ENCODE assay signal across 23 cellular contexts in the genomic region with DNA sequence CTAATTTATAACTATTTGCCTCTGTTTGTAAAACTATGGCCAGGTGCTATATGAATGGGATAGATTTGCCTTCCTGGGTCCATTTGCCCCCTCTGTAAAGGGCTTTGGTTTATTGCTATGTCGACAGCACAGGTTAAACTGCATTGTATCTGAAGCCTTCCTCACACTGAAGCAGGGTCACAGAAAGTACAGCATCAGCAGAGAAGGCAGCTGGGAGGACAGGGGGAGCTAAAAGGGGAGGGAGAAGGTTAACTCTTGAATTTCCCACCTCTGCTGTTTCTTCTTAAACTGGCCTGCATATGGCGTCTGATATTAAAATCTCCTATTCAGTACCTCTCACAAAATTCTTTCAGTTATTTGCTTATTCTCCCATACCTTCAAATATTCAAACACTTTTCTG.
"Had no signal": no experiment of that assay in that cellular context is flagged by ENCODE, and none has a peak within 500 bp of the region (broad histone marks: within the 10 kb centered on the region; RNA-seq: fewer than 3 reads in every experiment).

No MANE protein-coding gene starts in this region.

- H3K9me3 ChIP-seq: right lobe of liver, thoracic aorta, uterus had no signal

- H3K36me3 ChIP-seq: thoracic aorta, uterus had no signal

- H3K9me3 Mint-ChIP-seq: activated T-helper 2 cell treated with anti-CD3 and anti-CD28 coated beads, Interferon-gamma antibody, Interleukin-2, Interleukin-4, amounts not matched to agents 10 μg/mL and 5 μg/mL and 100 μg/mL, durations not matched to agents 14 hours and 24 hours and 36 hours; naive thymus-derived CD4-positive, alpha-beta T cell; neural crest cell had no signal

- DNase-seq: activated CD4-positive, alpha-beta T cell treated with anti-CD3 and anti-CD28 coated beads for 36 hours; activated CD4-positive, CD25-positive, alpha-beta regulatory T cell; activated CD8-positive, alpha-beta memory T cell treated with anti-CD3 and anti-CD28 coated beads, Interleukin-2, amount 10 ng/mL, durations not matched to agents 7 days and 5 days; activated CD8-positive, alpha-beta T cell treated with anti-CD3 and anti-CD28 coated beads, Interleukin-2, amount 10 ng/mL, durations not matched to agents 7 days and 5 days; activated naive CD4-positive, alpha-beta T cell; activated T-cell treated with anti-CD3 and anti-CD28 coated beads, Interleukin-2, amount 50 U/mL, for 48 hours; anterior cingulate cortex; dorsolateral prefrontal cortex; effector memory CD4-positive, alpha-beta T cell; midbrain; naive thymus-derived CD4-positive, alpha-beta T cell; nucleus accumbens; right lobe of liver; stimulated activated CD4-positive, alpha-beta T cell treated with anti-CD3 and anti-CD28 coated beads, Interleukin-4, amount 100 ng/mL, for 1 hour; stimulated activated naive CD8-positive, alpha-beta T cell treated with anti-CD3 and anti-CD28 coated beads, Interleukin-15, Interleukin-2, amounts not matched to agents 100 U/mL and 50 U/mL, for 24 hours; trophoblast cell; uterus had no signal

- H3K27me3 Mint-ChIP-seq: activated CD4-positive, alpha-beta T cell treated with anti-CD3 and anti-CD28 coated beads for 36 hours; activated CD8-positive, alpha-beta memory T cell treated with anti-CD3 and anti-CD28 coated beads, Interleukin-2, amount 10 ng/mL, durations not matched to agents 7 days and 5 days; activated naive CD8-positive, alpha-beta T cell had no signal

- H3K4me3 ChIP-seq: coronary artery, dorsolateral prefrontal cortex, right lobe of liver, thoracic aorta, uterus had no signal

- H3K4me1 Mint-ChIP-seq: activated CD4-positive, alpha-beta T cell treated with anti-CD3 and anti-CD28 coated beads for 36 hours; activated CD8-positive, alpha-beta memory T cell treated with anti-CD3 and anti-CD28 coated beads, Interleukin-2, amount 10 ng/mL, durations not matched to agents 7 days and 5 days; neural crest cell had no signal

- H3K27ac ChIP-seq: coronary artery, parathyroid adenoma, right lobe of liver, thoracic aorta, uterus had no signal

- H3K27ac Mint-ChIP-seq: activated CD4-positive, alpha-beta T cell treated with anti-CD3 and anti-CD28 coated beads for 36 hours; activated CD8-positive, alpha-beta memory T cell treated with anti-CD3 and anti-CD28 coated beads, Interleukin-2, amount 10 ng/mL, durations not matched to agents 7 days and 5 days; activated CD8-positive, alpha-beta T cell treated with anti-CD3 and anti-CD28 coated beads, Interleukin-2, amount 10 ng/mL, durations not matched to agents 7 days and 5 days; activated naive CD8-positive, alpha-beta T cell; activated T-helper 2 cell treated with anti-CD3 and anti-CD28 coated beads, Interferon-gamma antibody, Interleukin-2, Interleukin-4, amounts not matched to agents 10 μg/mL and 5 μg/mL and 100 μg/mL, durations not matched to agents 14 hours and 24 hours and 36 hours; naive thymus-derived CD4-positive, alpha-beta T cell had no signal

- H3K36me3 Mint-ChIP-seq: activated CD8-positive, alpha-beta memory T cell treated with anti-CD3 and anti-CD28 coated beads, Interleukin-2, amount 10 ng/mL, durations not matched to agents 7 days and 5 days; activated naive CD8-positive, alpha-beta T cell had no signal

- H3K27me3 ChIP-seq: dorsolateral prefrontal cortex, right lobe of liver, uterus had no signal

- ATAC-seq: activated CD4-positive, alpha-beta T cell treated with anti-CD3 and anti-CD28 coated beads for 36 hours; activated CD8-positive, alpha-beta memory T cell treated with anti-CD3 and anti-CD28 coated beads, Interleukin-2, amount 10 ng/mL, durations not matched to agents 7 days and 5 days; activated CD8-positive, alpha-beta T cell treated with anti-CD3 and anti-CD28 coated beads, Interleukin-2, amount 10 ng/mL, durations not matched to agents 7 days and 5 days; naive thymus-derived CD4-positive, alpha-beta T cell; right lobe of liver; stimulated activated naive CD8-positive, alpha-beta T cell treated with anti-CD3 and anti-CD28 coated beads, Interleukin-15, Interleukin-2, amounts not matched to agents 100 U/mL and 50 U/mL, for 24 hours had no signal

- H3K4me1 ChIP-seq: parathyroid adenoma, right lobe of liver, uterus had no signal

- H3K4me3 Mint-ChIP-seq: activated CD4-positive, alpha-beta T cell treated with anti-CD3 and anti-CD28 coated beads for 36 hours; activated CD8-positive, alpha-beta memory T cell treated with anti-CD3 and anti-CD28 coated beads, Interleukin-2, amount 10 ng/mL, durations not matched to agents 7 days and 5 days; activated CD8-positive, alpha-beta T cell treated with anti-CD3 and anti-CD28 coated beads, Interleukin-2, amount 10 ng/mL, durations not matched to agents 7 days and 5 days; activated naive CD8-positive, alpha-beta T cell; naive thymus-derived CD4-positive, alpha-beta T cell; neural crest cell had no signal
